In the genomic region with DNA sequence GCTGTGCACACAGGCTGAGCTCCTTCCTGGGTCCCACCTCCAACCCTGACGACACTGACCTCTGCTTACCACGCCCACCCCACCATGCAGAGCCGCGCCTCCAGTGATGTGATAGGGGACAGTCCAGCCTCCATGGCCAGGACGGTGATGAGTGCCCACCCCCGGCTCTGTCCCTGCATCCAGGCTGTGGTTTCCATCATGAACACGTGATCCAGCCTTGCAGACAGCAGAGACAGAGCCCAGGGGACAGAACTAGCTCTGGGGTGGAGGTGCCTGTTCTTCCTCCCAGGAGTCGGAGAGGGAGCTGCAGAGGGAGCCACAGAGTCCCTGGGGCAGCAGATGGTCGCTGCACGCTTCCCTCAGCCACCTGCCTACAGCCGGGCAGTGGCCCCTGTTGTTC, we compare ENCODE assay signal across 20 cellular contexts.
"Had no signal": no experiment of that assay in that cellular context is flagged by ENCODE, and none has a peak within 500 bp of the region (broad histone marks: within the 10 kb centered on the region; RNA-seq: fewer than 3 reads in every experiment).

No MANE protein-coding gene starts in this region.

- H3K4me1 Mint-ChIP-seq: activated naive CD4-positive, alpha-beta T cell treated with anti-CD3 and anti-CD28 coated beads, Interleukin-2, amount 50 U/mL, for 24 hours; natural killer cell had no signal

- H3K36me3 Mint-ChIP-seq: activated naive CD4-positive, alpha-beta T cell treated with anti-CD3 and anti-CD28 coated beads, Interleukin-2, amount 50 U/mL, for 24 hours; natural killer cell had no signal

- H3K9me3 ChIP-seq: body of pancreas, gastroesophageal sphincter, prostate gland had no signal

- H3K27me3 ChIP-seq: body of pancreas, gastroesophageal sphincter had no signal

- H3K36me3 ChIP-seq: cardiac muscle cell, gastroesophageal sphincter, prostate gland had no signal

- ATAC-seq: activated CD8-positive, alpha-beta T cell treated with anti-CD3 and anti-CD28 coated beads, Interleukin-2, amount 10 ng/mL, durations not matched to agents 7 days and 5 days; body of pancreas; gastroesophageal sphincter; left ventricle myocardium superior; natural killer cell; stimulated activated naive CD8-positive, alpha-beta T cell treated with anti-CD3 and anti-CD28 coated beads, Interleukin-15, Interleukin-2, amounts not matched to agents 100 U/mL and 50 U/mL, for 24 hours had no signal

- H3K27ac Mint-ChIP-seq: activated CD8-positive, alpha-beta T cell treated with anti-CD3 and anti-CD28 coated beads, Interleukin-2, amount 10 ng/mL, durations not matched to agents 7 days and 5 days; activated naive CD4-positive, alpha-beta T cell treated with anti-CD3 and anti-CD28 coated beads, Interleukin-2, amount 50 U/mL, for 24 hours; natural killer cell had no signal

- H3K4me3 Mint-ChIP-seq: activated CD8-positive, alpha-beta T cell treated with anti-CD3 and anti-CD28 coated beads, Interleukin-2, amount 10 ng/mL, durations not matched to agents 7 days and 5 days; activated naive CD4-positive, alpha-beta T cell treated with anti-CD3 and anti-CD28 coated beads, Interleukin-2, amount 50 U/mL, for 24 hours; natural killer cell had no signal

- H3K27ac ChIP-seq: body of pancreas, cardiac muscle cell, epithelial cell of prostate, gastroesophageal sphincter, prostate gland had no signal

- H3K4me1 ChIP-seq: body of pancreas, prostate gland had no signal

- H3K9me3 Mint-ChIP-seq: activated naive CD4-positive, alpha-beta T cell treated with anti-CD3 and anti-CD28 coated beads, Interleukin-2, amount 50 U/mL, for 24 hours; natural killer cell had no signal

- H3K4me3 ChIP-seq: body of pancreas, cardiac muscle cell, gastroesophageal sphincter, prostate gland had no signal

- H3K27me3 Mint-ChIP-seq: activated naive CD4-positive, alpha-beta T cell treated with anti-CD3 and anti-CD28 coated beads, Interleukin-2, amount 50 U/mL, for 24 hours had no signal

- DNase-seq: activated CD4-positive, alpha-beta T cell treated with anti-CD3 and anti-CD28 coated beads for 1 hour; activated CD4-positive, alpha-beta T cell treated with anti-CD3 and anti-CD28 coated beads, Interleukin-2, amount 50 U/mL, for 1 hour; activated CD8-positive, alpha-beta T cell treated with anti-CD3 and anti-CD28 coated beads, Interleukin-2, amount 10 ng/mL, durations not matched to agents 7 days and 5 days; activated gamma-delta T cell treated with Interleukin-2 at 50 U/mL for 16 hours; anterior cingulate cortex; body of pancreas; cortex of kidney; head of caudate nucleus; hypothalamus; left ventricle myocardium superior; mammary epithelial cell; midbrain; natural killer cell; stimulated activated CD4-positive, alpha-beta T cell treated with anti-CD3 and anti-CD28 coated beads, Interleukin-4, amount 100 ng/mL, for 24 hours; stimulated activated naive CD8-positive, alpha-beta T cell treated with anti-CD3 and anti-CD28 coated beads, Interleukin-15, Interleukin-2, amounts not matched to agents 100 U/mL and 50 U/mL, for 24 hours had no signal
